Comparison of ENCODE assay signal across 29 cellular contexts in the genomic region with DNA sequence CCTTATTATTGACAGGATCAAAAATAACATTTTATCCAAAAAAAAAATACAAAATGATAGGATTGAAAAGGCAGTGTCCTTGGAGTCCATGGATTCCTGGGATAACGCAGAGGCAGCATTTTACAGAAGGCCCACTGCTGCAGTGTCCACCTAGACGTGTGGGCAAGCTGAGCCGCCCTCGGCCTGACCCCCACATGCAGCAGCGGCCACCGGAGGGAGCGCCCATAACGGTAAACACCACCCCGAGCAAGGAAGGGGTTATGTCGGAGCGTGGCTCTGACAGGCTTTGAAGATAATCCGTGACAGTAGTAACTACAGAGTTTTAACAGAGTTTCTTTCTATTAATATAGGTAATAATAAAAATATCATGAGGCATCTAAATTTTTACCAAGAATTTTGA.
"Had no signal": no experiment of that assay in that cellular context is flagged by ENCODE, and none has a peak within 500 bp of the region (broad histone marks: within the 10 kb centered on the region; RNA-seq: fewer than 3 reads in every experiment).

No MANE protein-coding gene starts in this region.

- H3K27ac Mint-ChIP-seq: dendritic cell treated with granulocyte-macrophage colony-stimulating factor and Interleukin-4, amounts not matched to agents 40 ng/mL and 50 ng/mL, for 4 days; naive B cell; natural killer cell treated with Interleukin-12 subunit alpha and Interleukin-12 subunit beta and Interleukin-15 and Interleukin-18, amount 100 ng/mL, for 72 hours; stimulated activated naive B cell treated with anti-CD40 and anti-IgM and Interleukin-4, amounts not matched to agents 10 μg/mL and 1 μg/mL and 100 μg/mL, for 72 hours; stimulated activated naive CD8-positive, alpha-beta T cell treated with anti-CD3 and anti-CD28 coated beads, Interleukin-15, Interleukin-2, amounts not matched to agents 100 ng/mL and 50 ng/mL, for 24 hours had no signal

- H3K27me3 ChIP-seq: colonic mucosa, esophagus muscularis mucosa, foreskin keratinocyte, gastroesophageal sphincter, heart left ventricle, hepatocyte, neutrophil, pancreas, right lobe of liver, tibial nerve, upper lobe of right lung, uterus had no signal

- H3K9me3 Mint-ChIP-seq: stimulated activated naive CD8-positive, alpha-beta T cell treated with anti-CD3 and anti-CD28 coated beads, Interleukin-15, Interleukin-2, amounts not matched to agents 100 ng/mL and 50 ng/mL, for 24 hours had no signal

- H3K4me2 ChIP-seq: hepatocyte had no signal

- FAIRE-seq: endothelial cell of umbilical vein, islet of Langerhans, pancreas, small intestine had no signal

- H3K9me3 ChIP-seq: colonic mucosa, esophagus muscularis mucosa, gastroesophageal sphincter, heart left ventricle, lower lobe of right lung, mucosa of descending colon, neutrophil, pancreas, right lobe of liver, thoracic aorta, tibial nerve, upper lobe of right lung, uterus had no signal

- H3K79me2 ChIP-seq: hepatocyte had no signal

- H3K36me3 ChIP-seq: colonic mucosa, esophagus muscularis mucosa, gastroesophageal sphincter, heart left ventricle, lower lobe of right lung, neutrophil, pancreas, right lobe of liver, thoracic aorta, tibial nerve, upper lobe of right lung, uterus had no signal

- H3K4me1 ChIP-seq: colonic mucosa, gastroesophageal sphincter, lower lobe of right lung, pancreas, right lobe of liver, tibial nerve, upper lobe of right lung had no signal

- H3K4me3 Mint-ChIP-seq: dendritic cell treated with granulocyte-macrophage colony-stimulating factor and Interleukin-4, amounts not matched to agents 40 ng/mL and 50 ng/mL, for 4 days; naive B cell; natural killer cell treated with Interleukin-12 subunit alpha and Interleukin-12 subunit beta and Interleukin-15 and Interleukin-18, amount 100 ng/mL, for 72 hours; neural crest cell; stimulated activated naive B cell treated with anti-CD40 and anti-IgM and Interleukin-4, amounts not matched to agents 10 μg/mL and 1 μg/mL and 100 μg/mL, for 72 hours; stimulated activated naive CD8-positive, alpha-beta T cell treated with anti-CD3 and anti-CD28 coated beads, Interleukin-15, Interleukin-2, amounts not matched to agents 100 ng/mL and 50 ng/mL, for 24 hours had no signal

- H3K4me1 Mint-ChIP-seq: naive B cell; stimulated activated naive B cell treated with anti-CD40 and anti-IgM and Interleukin-4, amounts not matched to agents 10 μg/mL and 1 μg/mL and 100 μg/mL, for 72 hours had no signal

- H3K36me3 Mint-ChIP-seq: naive B cell; natural killer cell treated with Interleukin-12 subunit alpha and Interleukin-12 subunit beta and Interleukin-15 and Interleukin-18, amount 100 ng/mL, for 72 hours; stimulated activated naive B cell treated with anti-CD40 and anti-IgM and Interleukin-4, amounts not matched to agents 10 μg/mL and 1 μg/mL and 100 μg/mL, for 72 hours had no signal

- H3K4me3 ChIP-seq: colonic mucosa, esophagus muscularis mucosa, gastroesophageal sphincter, heart left ventricle, hepatocyte, lower lobe of right lung, mucosa of descending colon, pancreas, right lobe of liver, thoracic aorta, tibial nerve, upper lobe of right lung, uterus had no signal

- DNase-seq: colonic mucosa; effector CD8-positive, alpha-beta T cell; heart left ventricle; left colon; left ventricle myocardium superior; lower lobe of right lung; mucosa of descending colon; naive B cell; pancreas; right lobe of liver; small intestine; stimulated activated CD4-positive, alpha-beta T cell treated with anti-CD3 and anti-CD28 coated beads, Interleukin-15, amount 100 ng/mL, for 24 hours; stimulated activated CD4-positive, alpha-beta T cell treated with anti-CD3 and anti-CD28 coated beads, Interleukin-2, amount 100 ng/mL, for 48 hours; stimulated activated naive B cell treated with anti-CD40 and anti-IgM and Interleukin-4, amounts not matched to agents 10 μg/mL and 1 μg/mL and 100 μg/mL, for 72 hours; upper lobe of right lung; uterus had no signal

- H2AFZ ChIP-seq: hepatocyte had no signal

- H3K27ac ChIP-seq: colonic mucosa, esophagus muscularis mucosa, foreskin keratinocyte, gastroesophageal sphincter, heart left ventricle, hepatocyte, lower lobe of right lung, neutrophil, pancreas, right lobe of liver, thoracic aorta, tibial nerve, upper lobe of right lung, uterus had no signal
